ENCODE assay signal across 23 cellular contexts in genomic region chr14:22753586-22753985, GRCh38. TPM values are rescaled to one million over a fixed set of nuclear protein-coding genes. Genes with fewer than 3 reads are reported as not detected.
DNase-seq lines count a peak whose midpoint lies in the region; ATAC-seq lines count a peak whose summit lies in the region.
"Had no signal": no experiment of that assay in that cellular context is flagged by ENCODE, and none has a peak within 500 bp of the region (broad histone marks: within the 10 kb centered on the region; RNA-seq: fewer than 3 reads in every experiment).

No MANE protein-coding gene starts in this region.

- ATAC-seq in left ventricle myocardium superior = no peak
- ATAC-seq: activated CD8-positive, alpha-beta T cell treated with anti-CD3 and anti-CD28 coated beads, Interleukin-2, amount 10 ng/mL, durations not matched to agents 7 days and 5 days; natural killer cell treated with Interleukin-12 subunit alpha and Interleukin-12 subunit beta and Interleukin-15 and Interleukin-18, amount 100 ng/mL, for 72 hours had no signal

- no peak overlapping the region for H3K9ac ChIP-seq in Karpas-422 (ENCODE audit: low read length)
- no peak overlapping the region for H3K9ac ChIP-seq in mesendoderm (ENCODE audit: low read length)
- H3K9ac ChIP-seq: parathyroid adenoma had no signal

- intact Hi-C loops in left ventricle myocardium superior (cut with micrococcal nuclease) = no loop called here

- H3K79me1 ChIP-seq in mesendoderm (ENCODE audit: low read length) = no peaks in the 10 kb centered on the region

- H3K27me3 ChIP-seq in Karpas-422 (ENCODE audit: low read length) = no peaks in the 10 kb centered on the region
- no peaks in the 10 kb centered on the region for H3K27me3 ChIP-seq in mesendoderm (ENCODE audit: insufficient read depth, low read length, poor library complexity)
- H3K27me3 ChIP-seq: colonic mucosa, right lobe of liver had no signal

- H3K4me3 ChIP-seq in Karpas-422 (ENCODE audit: low read length) = no peak overlapping the region
- H3K4me3 ChIP-seq in mesendoderm (ENCODE audit: low read length) = no peak overlapping the region
- H3K4me3 ChIP-seq: colonic mucosa, right lobe of liver had no signal

- no peak overlapping the region for H2BK15ac ChIP-seq in mesendoderm (replicated peaks; ENCODE audit: low read depth)

- H3K23ac ChIP-seq in mesendoderm (ENCODE audit: low read length) = no peak overlapping the region

- H3K79me2 ChIP-seq in Karpas-422 (ENCODE audit: low read length) (no peaks in the 10 kb centered on the region), mesendoderm (ENCODE audit: control insufficient read depth, insufficient read depth, low read length) (no peaks in the 10 kb centered on the region)
- H3K79me2 ChIP-seq: parathyroid adenoma had no signal

- no peak overlapping the region for H3K18ac ChIP-seq in mesendoderm (ENCODE audit: low read length)

- H3K9me3 ChIP-seq in Karpas-422 (ENCODE audit: low read length) = no peaks in the 10 kb centered on the region
- H3K9me3 ChIP-seq: colonic mucosa, right lobe of liver had no signal

- H3K4me2 ChIP-seq in Karpas-422 (ENCODE audit: low read depth, low read length, poor library complexity, severe bottlenecking) (peak overlapping the region; percentile 18), mesendoderm (ENCODE audit: low read length) (no peak overlapping the region)

- no peak overlapping the region for H3K56ac ChIP-seq in mesendoderm (ENCODE audit: low read length)

- H2AFZ ChIP-seq in Karpas-422 (ENCODE audit: low read length) = peak overlapping the region; percentile 37; the same call in 1 of the 2 replicates
- H2AFZ ChIP-seq: parathyroid adenoma had no signal

- H4K20me1 ChIP-seq in Karpas-422 (ENCODE audit: insufficient read depth, low read depth, low read length) = no peaks in the 10 kb centered on the region

- H2AK5ac ChIP-seq in mesendoderm (ENCODE audit: low read length) = no peak overlapping the region

- no CpG with 5 or more reads among the region's 6 CpGs for WGBS in mesendoderm (ENCODE audit: extremely low coverage, insufficient coverage, low lambda C conversion rate)

- DNase-seq in DMS 273 (lab: John Stamatoyannopoulos, UW; ENCODE audit: unreplicated experiment) = peak; percentile 72
- peak; percentile 79 for DNase-seq in Karpas-422
- DNase-seq in RPMI7951 (ENCODE audit: low read depth) = peak; percentile 37
- no peak for DNase-seq in mesendoderm
- DNase-seq in left ventricle myocardium superior = no peak
- DNase-seq in mesenteric fat pad (ENCODE audit: low spot score) = no peak
- DNase-seq in cerebellum (ENCODE audit: low spot score) = no peak
- no peak for DNase-seq in SK-N-DZ (ENCODE audit: low spot score)
- DNase-seq: activated CD4-positive, CD25-positive, alpha-beta regulatory T cell treated with anti-CD3 and anti-CD28 coated beads, Interleukin-2, amount 50 U/mL, for 72 hours; activated CD8-positive, alpha-beta T cell treated with anti-CD3 and anti-CD28 coated beads, Interleukin-2, amount 10 ng/mL, durations not matched to agents 7 days and 5 days; activated gamma-delta T cell treated with Interleukin-2 at 50 U/mL for 16 hours; activated T-cell treated with anti-CD3 and anti-CD28 coated beads, Interleukin-2, amount 50 U/mL, for 1 hour; colonic mucosa; endodermal cell; Kasumi-1; NCI-H1092 treated with DMSO at 0.1 percent for 48 hours; NCI-H2029 treated with DMSO at 0.1 percent for 48 hours; right lobe of liver; stimulated activated CD8-positive, alpha-beta memory T cell treated with anti-CD3 and anti-CD28 coated beads, Interleukin-4, amount 100 ng/mL, for 48 hours; trophoblast cell had no signal

- H3K4ac ChIP-seq in mesendoderm (ENCODE audit: low read depth, low read length) = no peak overlapping the region

- no peak overlapping the region for H2BK5ac ChIP-seq in mesendoderm (ENCODE audit: low read length)

- no peak overlapping the region for H4K5ac ChIP-seq in mesendoderm (ENCODE audit: low read length)

- H3K36me3 ChIP-seq in Karpas-422 (ENCODE audit: insufficient read depth, low read length) = no peaks in the 10 kb centered on the region
- H3K36me3 ChIP-seq in mesendoderm (ENCODE audit: control insufficient read depth, insufficient read depth, low read length) = no peaks in the 10 kb centered on the region
- H3K36me3 ChIP-seq: colonic mucosa, right lobe of liver had no signal

- H2BK120ac ChIP-seq in mesendoderm (ENCODE audit: low read depth, low read length) = peak overlapping the region; percentile 45

- H4K8ac ChIP-seq in mesendoderm (ENCODE audit: low read depth, low read length) = no peak overlapping the region

- H3K4me1 ChIP-seq in Karpas-422 (ENCODE audit: low read length) = peaks cover 18% of the 10 kb centered on the region
- no peaks in the 10 kb centered on the region for H3K4me1 ChIP-seq in mesendoderm (ENCODE audit: control insufficient read depth, low read depth, low read length)
- H3K4me1 ChIP-seq: colonic mucosa, parathyroid adenoma, right lobe of liver had no signal

- no peak overlapping the region for H3K27ac ChIP-seq in Karpas-422 (ENCODE audit: low read length)
- no peak overlapping the region for H3K27ac ChIP-seq in mesendoderm (ENCODE audit: low read depth, low read length)
- H3K27ac ChIP-seq: C4-2B, colonic mucosa, parathyroid adenoma, right lobe of liver had no signal

- H3K9me2 ChIP-seq in Karpas-422 (replicated peaks; ENCODE audit: insufficient read depth, low read length) = no peaks in the 10 kb centered on the region

RNA-seq across cellular contexts. Expression of gene OXA1L, which starts 12.9 kb away (rescaled TPM):
- total RNA-seq in Karpas-422 (2014; rRNA removed; shearing (Covaris generic); ENCODE audit: low replicate concordance) = 250 and 484 TPM in 2 replicates
- total RNA-seq in RPMI7951 (2014; rRNA removed; shearing (Covaris generic)) = 82.8 and 106 TPM in 2 replicates
- 117 TPM for polyA plus RNA-seq in mesendoderm (2013, experiment 1 of 2)
- 118 TPM for polyA plus RNA-seq in mesendoderm (2013, experiment 2 of 2)
- total RNA-seq in left ventricle myocardium superior (184 TPM), mesenteric fat pad (77.7 TPM), cerebellum (46.3 TPM)
- 76.2 and 108 TPM in 2 replicates for polyA plus RNA-seq in SK-N-DZ (2014; cell fraction: cytosol; rRNA removed)
- polyA plus RNA-seq in SK-N-DZ (2014; cell fraction: nucleus; rRNA removed) = 100 and 131 TPM in 2 replicates

Comparison
In these comparisons a context has a peak if more than half of its experiments do, and no peak if none do; other contexts are left out.
1. DNase-seq: peak in DMS 273 (single experiment), Karpas-422 (single experiment) and RPMI7951 (single experiment); none in mesendoderm (single experiment), left ventricle myocardium superior (single experiment), mesenteric fat pad (single experiment), cerebellum (single experiment) and SK-N-DZ (single experiment).